Comparison of ENCODE assay signal across 9 cellular contexts in genomic region chr20:47784599-47785320, GRCh38. TPM values are rescaled to one million over a fixed set of nuclear protein-coding genes. Genes with fewer than 3 reads are reported as not detected.
A peak's percentile ranks its signal among the peaks of the same experiment; 100 is the strongest.
DNase-seq lines count a peak whose midpoint lies in the region; ATAC-seq, FAIRE-seq and TF ChIP-seq lines count a peak whose summit lies in the region.
"Had no signal": no experiment of that assay in that cellular context is flagged by ENCODE, and none has a peak within 500 bp of the region (broad histone marks: within the 10 kb centered on the region; RNA-seq: fewer than 3 reads in every experiment).

No MANE protein-coding gene starts in this region.

- H3K9me3 ChIP-seq in small intestine (ENCODE audit: control insufficient read depth, low read depth), result no peaks in the 10 kb centered on the region

- peak overlapping the region; percentile 63 for H3K4me3 ChIP-seq in HL-60 (replicated peaks; ENCODE audit: insufficient read depth, low read length)
- H3K4me3 ChIP-seq in astrocyte of the cerebellum (ENCODE audit: low read depth, low read length), result peak overlapping the region; percentile 71
- peak overlapping the region; percentile 51 to 65 for H3K4me3 ChIP-seq in small intestine (ENCODE audit: low read depth in 1 of 2, low read length in 2 of 2)

- H3K4me1 ChIP-seq in small intestine (ENCODE audit: control insufficient read depth in 2 of 2, insufficient read depth in 1 of 2, low read depth in 1 of 2, low read length in 1 of 2), result no peaks in the 10 kb centered on the region

- DNase-seq in AG08395 (ENCODE audit: low spot score) (peak; percentile 42), HL-60 (ENCODE audit: low read depth in 1 of 2, low spot score in 1 of 2) (peak in 1 of 2 experiments; percentile 54), astrocyte of the cerebellum (ENCODE audit: low read depth) (no peak), iPS-NIHi11 (ENCODE audit: low spot score) (peak; percentile 65), small intestine (peak; percentile 37)
- DNase-seq in stimulated activated CD4-positive, alpha-beta T cell treated with anti-CD3 and anti-CD28 coated beads, Interleukin-12 subunit alpha, Interleukin-12 subunit beta, amount 100 ng/mL, for 4 hours, result no peak
- no peak for DNase-seq in stimulated activated CD4-positive, alpha-beta T cell treated with anti-CD3 and anti-CD28 coated beads, Interleukin-4, amount 100 ng/mL, for 24 hours

- H3K36me3 ChIP-seq in small intestine (ENCODE audit: control insufficient read depth in 2 of 2, insufficient read depth in 2 of 2, low read length in 2 of 2), result no peaks in the 10 kb centered on the region

- 1% methylated on average over 45 to 69 of the region's 69 CpGs for WGBS in small intestine, 3 donors

- in situ Hi-C loops in astrocyte of the cerebellum (cut with HindIII; ENCODE audit: low sequenced_read_pairs), result loop anchor here (10.0 kb wide), 1 partner anchor 510 kb away; no protein-coding TSS in a partner anchor

- TF ChIP-seq CTCF in HL-60 (IDR thresholded peaks at IDR 0.05; ENCODE audit: insufficient read depth, low read length) (no peak), astrocyte of the cerebellum (IDR thresholded peaks at IDR 0.05; ENCODE audit: low read depth, low read length, missing control alignments) (peak; percentile 46)

- no peak overlapping the region for H3K27ac ChIP-seq in HL-60 (replicated peaks)
- H3K27ac ChIP-seq in small intestine (ENCODE audit: low read depth in 1 of 2, low read length in 1 of 2), result no peak overlapping the region

- ATAC-seq in HG02571 (IDR thresholded peaks at IDR 0.05; ENCODE audit: unreplicated experiment), result no peak

- FAIRE-seq in small intestine (lab: Jason Lieb, UNC), result no peak
- FAIRE-seq: endometrium had no signal

- H3K27me3 ChIP-seq in HL-60 (ENCODE audit: insufficient read depth, poor library complexity, severe bottlenecking) (peaks cover 35% of the 10 kb centered on the region), small intestine (ENCODE audit: control insufficient read depth in 2 of 2, insufficient read depth in 2 of 2, low read length in 2 of 2) (no peaks in the 10 kb centered on the region)

RNA-seq across cellular contexts. Expression of gene SULF2, which starts 0.5 kb away (rescaled TPM):
- 10 to 100 TPM; 10.3 to 40.9 (median 13.2) TPM for polyA plus RNA-seq in small intestine

Comparison
In these comparisons a context has a peak if more than half of its experiments do, and no peak if none do; other contexts are left out.
1. DNase-seq: peak in AG08395 (single experiment), iPS-NIHi11 (single experiment) and small intestine (single experiment); none in astrocyte of the cerebellum (single experiment), stimulated activated CD4-positive, alpha-beta T cell treated with anti-CD3 and anti-CD28 coated beads, Interleukin-12 subunit alpha, Interleukin-12 subunit beta, amount 100 ng/mL, for 4 hours (single experiment) and stimulated activated CD4-positive, alpha-beta T cell treated with anti-CD3 and anti-CD28 coated beads, Interleukin-4, amount 100 ng/mL, for 24 hours (single experiment).
2. Peak in every context shown above with its lines, with median percentiles within 50 percentile points of each other: H3K4me3 ChIP-seq.